Comparison of ENCODE assay signal across 28 cellular contexts in genomic region chr18:59667488-59667887, GRCh38. TPM values are rescaled to one million over a fixed set of nuclear protein-coding genes. Genes with fewer than 3 reads are reported as not detected.
"Had no signal": no experiment of that assay in that cellular context is flagged by ENCODE, and none has a peak within 500 bp of the region (broad histone marks: within the 10 kb centered on the region; RNA-seq: fewer than 3 reads in every experiment).

No MANE protein-coding gene starts in this region.

- H3K27me3 ChIP-seq: ovary, right lobe of liver, suprapubic skin, testis, transverse colon, upper lobe of right lung, uterus had no signal

- H3K4me3 ChIP-seq: ovary, psoas muscle, right lobe of liver, skin epidermis, smooth muscle cell, spleen, suprapubic skin, testis, tibial artery, transverse colon, upper lobe of right lung, uterus had no signal

- H3K9ac ChIP-seq: parathyroid adenoma had no signal

- H3K36me3 ChIP-seq: ovary, right lobe of liver, spleen, suprapubic skin, tibial artery, transverse colon, upper lobe of right lung, uterus had no signal

- H2AFZ ChIP-seq: parathyroid adenoma had no signal

- H3K4me1 ChIP-seq: parathyroid adenoma, psoas muscle, right lobe of liver, spleen, testis, tibial artery, upper lobe of right lung, uterus had no signal

- H3K27ac ChIP-seq: ovary, parathyroid adenoma, psoas muscle, right lobe of liver, spleen, suprapubic skin, testis, tibial artery, upper lobe of right lung, uterus had no signal

- H3K9me3 ChIP-seq: ovary, psoas muscle, right lobe of liver, spleen, suprapubic skin, testis, tibial artery, transverse colon, upper lobe of right lung, uterus had no signal

- H3K4me2 ChIP-seq: smooth muscle cell had no signal

- H3K79me2 ChIP-seq: parathyroid adenoma had no signal

- DNase-seq: naive thymus-derived CD4-positive, alpha-beta T cell; natural killer cell; occipital lobe; ovary; posterior cingulate gyrus; psoas muscle; right cardiac atrium; right lobe of liver; spleen; stimulated activated CD4-positive, alpha-beta T cell treated with anti-CD3 and anti-CD28 coated beads, Interleukin-12 subunit alpha, Interleukin-12 subunit beta, amount 100 ng/mL, for 4 hours; stimulated activated CD4-positive, alpha-beta T cell treated with anti-CD3 and anti-CD28 coated beads, Interleukin-1b, Interleukin-23, amount 100 ng/mL, for 48 hours; stimulated activated CD4-positive, alpha-beta T cell treated with anti-CD3 and anti-CD28 coated beads, Interleukin-4, amount 100 ng/mL, for 1 hour; stimulated activated CD4-positive, alpha-beta T cell treated with anti-CD3 and anti-CD28 coated beads, Interleukin-4, amount 100 ng/mL, for 4 hours; stimulated activated CD8-positive, alpha-beta memory T cell treated with anti-CD3 and anti-CD28 coated beads, Interleukin-4, amount 100 ng/mL, for 48 hours; stimulated activated naive CD4-positive, alpha-beta T cell; stimulated activated naive CD8-positive, alpha-beta T cell treated with anti-CD3 and anti-CD28 coated beads, Interleukin-15, amount 100 ng/mL, for 72 hours; stimulated activated naive CD8-positive, alpha-beta T cell treated with anti-CD3 and anti-CD28 coated beads, Interleukin-15, Interleukin-2, amounts not matched to agents 100 U/mL and 50 U/mL, for 24 hours; substantia nigra; testis; tibial artery; transverse colon; upper lobe of right lung; uterus had no signal

- ATAC-seq: naive thymus-derived CD4-positive, alpha-beta T cell; natural killer cell; psoas muscle; right cardiac atrium; right lobe of liver; stimulated activated memory B cell treated with anti-CD40 and anti-IgM and Interleukin-4, amounts not matched to agents 10 μg/mL and 1 μg/mL and 100 μg/mL, for 72 hours; stimulated activated naive CD8-positive, alpha-beta T cell treated with anti-CD3 and anti-CD28 coated beads, Interleukin-15, amount 100 ng/mL, for 72 hours; stimulated activated naive CD8-positive, alpha-beta T cell treated with anti-CD3 and anti-CD28 coated beads, Interleukin-15, Interleukin-2, amounts not matched to agents 100 U/mL and 50 U/mL, for 24 hours; upper lobe of right lung had no signal

RNA-seq across cellular contexts. Expression of gene CCBE1, which starts 29.7 kb away (rescaled TPM):
- total RNA-seq: naive thymus-derived CD4-positive, alpha-beta T cell had no signal
- polyA plus RNA-seq: naive thymus-derived CD4-positive, alpha-beta T cell; smooth muscle cell had no signal
